8 cellular contexts compared by ENCODE assay signal in genomic region chr7:129225931-129226572, GRCh38. TPM values are rescaled to one million over a fixed set of nuclear protein-coding genes. Genes with fewer than 3 reads are reported as not detected.
DNase-seq lines count a peak whose midpoint lies in the region; ATAC-seq and TF ChIP-seq lines count a peak whose summit lies in the region.

No MANE protein-coding gene starts in this region.

- H3K4me1 Mint-ChIP-seq in MCF 10A (ENCODE audit: insufficient read depth, unreplicated experiment), result peaks cover 11% of the 10 kb centered on the region
- H3K4me1 Mint-ChIP-seq in mesothelial cell of epicardium, result peaks cover 26% of the 10 kb centered on the region

- DNase-seq in CD1c-positive myeloid dendritic cell (ENCODE audit: extremely low spot score) (peak; percentile 9), LNCaP clone FGC (ENCODE audit: low read depth) (no peak), MCF 10A (ENCODE audit: unreplicated experiment) (no peak), mesothelial cell of epicardium (ENCODE audit: low spot score in 2 of 2, unreplicated experiment in 2 of 2) (no peak), NCI-H774 (lab: John Stamatoyannopoulos, UW) (no peak), sciatic nerve (ENCODE audit: low spot score) (no peak)
- no peak for DNase-seq in activated effector memory CD4-positive, alpha-beta T cell treated with anti-CD3 and anti-CD28 coated beads, Interleukin-2, amount 50 U/mL, for 16 hours

- TSS peak; percentile 46 for BruUV-seq in MCF 10A (replicated peaks; lab: Mats Ljungman, UMichigan)

- H3K4me3 ChIP-seq in LNCaP clone FGC (ENCODE audit: low read depth, low read length), result peak overlapping the region; percentile 74

- POLR2A ChIA-PET in MCF 10A (lab: Yijun Ruan, JAX), result interaction anchor here (0.6 to 2.5 kb wide), 10 partner anchors 10 to 298 kb away, joined by 3 to 24 read pairs (median 4); no protein-coding TSS in a partner anchor

- ATAC-seq in HG03571 (IDR thresholded peaks at IDR 0.05; ENCODE audit: unreplicated experiment), result no peak
- ATAC-seq in sciatic nerve, result no peak

- H3K4me3 Mint-ChIP-seq in MCF 10A (ENCODE audit: unreplicated experiment) (peak overlapping the region; percentile 94), mesothelial cell of epicardium (peak overlapping the region; percentile 94)

- H3K27ac Mint-ChIP-seq in MCF 10A (ENCODE audit: low read depth, unreplicated experiment) (peak overlapping the region; percentile 100), mesothelial cell of epicardium (peak overlapping the region; percentile 63)

- CTCF ChIA-PET in MCF 10A (lab: Yijun Ruan, JAX), result interaction anchor here (0.6 to 2.4 kb wide), 8 partner anchors 21 to 800 kb away, joined by 3 to 22 read pairs (median 3); no protein-coding TSS in a partner anchor

- H3K27me3 Mint-ChIP-seq in MCF 10A (ENCODE audit: insufficient read depth, unreplicated experiment) (no peaks in the 10 kb centered on the region), mesothelial cell of epicardium (ENCODE audit: low read depth) (no peaks in the 10 kb centered on the region)

- intact Hi-C loops in MCF 10A (cut with micrococcal nuclease), result no loop called here
- intact Hi-C loops in sciatic nerve (cut with DNase I), result loop anchor here (10.0 kb wide), 1 partner anchor 69 kb away; no protein-coding TSS in a partner anchor

- no peaks in the 10 kb centered on the region for H3K36me3 Mint-ChIP-seq in MCF 10A (ENCODE audit: insufficient read depth, unreplicated experiment)
- no peaks in the 10 kb centered on the region for H3K36me3 Mint-ChIP-seq in mesothelial cell of epicardium

- H3K9me3 Mint-ChIP-seq in MCF 10A (ENCODE audit: unreplicated experiment) (no peaks in the 10 kb centered on the region), mesothelial cell of epicardium (no peaks in the 10 kb centered on the region)

- TF ChIP-seq CTCF in LNCaP clone FGC (IDR thresholded peaks at IDR 0.05; ENCODE audit: control insufficient read depth, extremely low read depth, insufficient read depth) (no peak), MCF 10A (IDR thresholded peaks at IDR 0.05; ENCODE audit: unreplicated experiment) (no peak), mesothelial cell of epicardium (IDR thresholded peaks at IDR 0.05; ENCODE audit: unreplicated experiment) (no peak)

RNA-seq across cellular contexts. Expression of gene AHCYL2, which starts 1.2 kb away (rescaled TPM):
- total RNA-seq in MCF 10A (2022) (12.8 and 16.4 TPM in 2 replicates), mesothelial cell of epicardium (22.8 to 23.9 TPM (median 23.3 TPM) in 3 replicates), sciatic nerve (46.1 TPM)

RNA-seq across cellular contexts. Expression of gene SMO, which starts 37.6 kb away (rescaled TPM):
- total RNA-seq in MCF 10A (2022), result not detected in 2 replicates
- total RNA-seq in mesothelial cell of epicardium, result 134 to 135 TPM (median 134 TPM) in 3 replicates
- 24.8 TPM for total RNA-seq in sciatic nerve

Comparison
In these comparisons a context has a peak if more than half of its experiments do, and no peak if none do; other contexts are left out.
1. RNA of gene SMO, which starts 37.6 kb away (total RNA-seq): 134 to 135 TPM in mesothelial cell of epicardium and 24.8 TPM in sciatic nerve (single experiment); not detected in MCF 10A; every median in the first group is over 10 times any median in the second.